In genomic region chr11:77084581-77085191, GRCh38 we compare ENCODE assay signal across 20 cellular contexts. TPM values are rescaled to one million over a fixed set of nuclear protein-coding genes. Genes with fewer than 3 reads are reported as not detected.
DNase-seq lines count a peak whose midpoint lies in the region; ATAC-seq, FAIRE-seq and TF ChIP-seq lines count a peak whose summit lies in the region.
"Had no signal": no experiment of that assay in that cellular context is flagged by ENCODE, and none has a peak within 500 bp of the region (broad histone marks: within the 10 kb centered on the region; RNA-seq: fewer than 3 reads in every experiment).

No MANE protein-coding gene starts in this region.

- CTCF ChIA-PET in HepG2 (lab: Yijun Ruan, JAX; ENCODE audit: low intra/inter-chr PET ratio, low total read pairs), result no interaction called here

- H3K36me3 ChIP-seq in Peyer's patch (peaks cover 0 to 10% (median 0%) of the 10 kb centered on the region in 3 donors), HepG2 (replicated peaks in 1 of 2; ENCODE audit: control insufficient read depth in 1 of 2, insufficient read depth in 2 of 2, low read length in 2 of 2) (no peaks in the 10 kb centered on the region), sigmoid colon (peaks cover 0 to 14% (median 0%) of the 10 kb centered on the region in 4 donors), mesenchymal stem cell (ENCODE audit: control insufficient read depth in 1 of 2, insufficient read depth in 2 of 2, low read depth in 1 of 2, low read length in 2 of 2) (peaks cover 32 to 62% of the 10 kb centered on the region in 2 experiments)

- H3K9me3 Mint-ChIP-seq in CD14-positive monocyte, result no peaks in the 10 kb centered on the region
- H3K9me3 Mint-ChIP-seq: activated naive CD4-positive, alpha-beta T cell treated with anti-CD3 and anti-CD28 coated beads, Interleukin-2, amount 50 U/mL, for 72 hours; nephron had no signal

- peaks cover 30% of the 10 kb centered on the region for H3K79me1 ChIP-seq in mesenchymal stem cell (replicated peaks; ENCODE audit: low read length, poor library complexity, severe bottlenecking)

- H3K27ac Mint-ChIP-seq in CD14-positive monocyte, result no peak overlapping the region
- H3K27ac Mint-ChIP-seq: nephron had no signal

- no peak overlapping the region for H3K14ac ChIP-seq in mesenchymal stem cell (ENCODE audit: low read length in 2 of 2)

- H3K23ac ChIP-seq in mesenchymal stem cell (ENCODE audit: low read length in 2 of 2), result no peak overlapping the region

- no peak overlapping the region for H3K4ac ChIP-seq in mesenchymal stem cell (ENCODE audit: low read depth in 1 of 2, low read length in 2 of 2)

- intact Hi-C loops in CD14-positive monocyte (cut with micrococcal nuclease), result loop anchor here in 1 of 2 donors (10.0 kb wide), 1 partner anchor 360 kb away; no protein-coding TSS in a partner anchor
- intact Hi-C loops in HepG2 (cut with micrococcal nuclease; ENCODE audit: unreplicated experiment), result no loop called here
- intact Hi-C loops in sigmoid colon (cut with DNase I), result no loop called here

- peak overlapping the region in 2 of 4 donors; percentile 98 to 99 for H3K27ac ChIP-seq in Peyer's patch
- no peak overlapping the region for H3K27ac ChIP-seq in HepG2 (ENCODE audit: extremely low read length, insufficient read depth, low read length)
- no peak overlapping the region for H3K27ac ChIP-seq in sigmoid colon
- no peak overlapping the region for H3K27ac ChIP-seq in mesenchymal stem cell (ENCODE audit: low read length, poor library complexity, severe bottlenecking)

- no peak for TF ChIP-seq RAD21 in HepG2 (CRISPR knock-in tag; IDR thresholded peaks at IDR 0.05)

- TF ChIP-seq CTCF in CD14-positive monocyte (IDR thresholded peaks at IDR 0.05), result no peak
- no peak for TF ChIP-seq CTCF in Peyer's patch (IDR thresholded peaks at IDR 0.05)
- TF ChIP-seq CTCF in HepG2 (CRISPR knock-in tag; IDR thresholded peaks at IDR 0.05), result no peak
- TF ChIP-seq CTCF in sigmoid colon (IDR thresholded peaks at IDR 0.05), result no peak

- H2BK12ac ChIP-seq in mesenchymal stem cell (ENCODE audit: low read length in 2 of 2), result no peak overlapping the region

- H3K9me3 ChIP-seq in Peyer's patch (no peaks in the 10 kb centered on the region), HepG2 (ENCODE audit: low read length) (no peaks in the 10 kb centered on the region), sigmoid colon (no peaks in the 10 kb centered on the region), mesenchymal stem cell (ENCODE audit: control insufficient read depth, low read length) (no peaks in the 10 kb centered on the region)

- peaks cover 0 to 6% (median under 1%) of the 10 kb centered on the region in 3 donors for H3K27me3 Mint-ChIP-seq in CD14-positive monocyte (ENCODE audit: low read depth in 3 of 3)

- BruUV-seq in HepG2 (replicated peaks; lab: Mats Ljungman, UMichigan), result no TSS peak

- POLR2A ChIA-PET in HepG2 (lab: Yijun Ruan, JAX), result no interaction called here

- H3K4me2 ChIP-seq in HepG2 (ENCODE audit: low read depth, low read length) (no peak overlapping the region), mesenchymal stem cell (ENCODE audit: low read length, poor library complexity, severe bottlenecking) (no peak overlapping the region)

- no peaks in the 10 kb centered on the region for H3K79me2 ChIP-seq in HepG2 (ENCODE audit: insufficient read depth, low read length)

- H4K91ac ChIP-seq in mesenchymal stem cell (ENCODE audit: low read length), result no peak overlapping the region

- TF ChIP-seq POLR2A in Peyer's patch (IDR thresholded peaks at IDR 0.05), result no peak
- TF ChIP-seq POLR2A in HepG2 (IDR thresholded peaks at IDR 0.05; ENCODE audit: insufficient read depth in 1 of 2, low read depth in 2 of 2, low read length in 2 of 2), result no peak
- TF ChIP-seq POLR2A in sigmoid colon (IDR thresholded peaks at IDR 0.05), result no peak

- WGBS in HepG2 (ENCODE audit: low lambda C conversion rate), result 73% methylated on average over 21 of the region's 25 CpGs
- 80 to 91% methylated on average over 25 of the region's 25 CpGs for WGBS in sigmoid colon, 2 donors
- 97% methylated on average over 25 of the region's 25 CpGs for WGBS in mesenchymal stem cell

- no peak overlapping the region for H3K9ac ChIP-seq in HepG2 (ENCODE audit: insufficient read depth, low read depth, low read length)
- H3K9ac ChIP-seq in mesenchymal stem cell (ENCODE audit: low read length), result no peak overlapping the region

- TF ChIP-seq EP300 in HepG2 (IDR thresholded peaks at IDR 0.05; ENCODE audit: low read depth in 2 of 2, low read length in 2 of 2), result no peak
- no peak for TF ChIP-seq EP300 in HepG2 (CRISPR knock-in tag; IDR thresholded peaks at IDR 0.05; ENCODE audit: borderline replicate concordance)
- no peak for TF ChIP-seq EP300 in sigmoid colon (IDR thresholded peaks at IDR 0.05)

- H2BK15ac ChIP-seq in mesenchymal stem cell (ENCODE audit: low read depth, poor library complexity, severe bottlenecking), result no peak overlapping the region

- no peak for FAIRE-seq in HepG2 (lab: Jason Lieb, UNC)

- H3K27me3 ChIP-seq in Peyer's patch (no peaks in the 10 kb centered on the region), HepG2 (ENCODE audit: control insufficient read depth in 1 of 2, insufficient read depth in 2 of 2, low read length in 2 of 2) (peaks cover 5 to 8% of the 10 kb centered on the region in 2 experiments; a peak in 2 of 5 replicates), sigmoid colon (no peaks in the 10 kb centered on the region), mesenchymal stem cell (ENCODE audit: control insufficient read depth in 1 of 2, insufficient read depth in 1 of 2, low read length in 2 of 2) (no peaks in the 10 kb centered on the region)

- no peak overlapping the region for H2BK120ac ChIP-seq in mesenchymal stem cell (ENCODE audit: low read depth, low read length)

- no peak for ATAC-seq in HepG2
- ATAC-seq in HG03159 (IDR thresholded peaks at IDR 0.05; ENCODE audit: unreplicated experiment), result no peak
- ATAC-seq: activated naive CD4-positive, alpha-beta T cell treated with anti-CD3 and anti-CD28 coated beads, Interleukin-2, amount 50 U/mL, for 72 hours; HCT116 had no signal

- no peak overlapping the region for H3K18ac ChIP-seq in mesenchymal stem cell (ENCODE audit: low read depth in 1 of 2, low read length in 2 of 2)

- in situ Hi-C loops in HepG2 (cut with HindIII; ENCODE audit: extremely low pct_ligation_motif_present, low pct_unique_long_range_greater_than_20kb) (no loop called here), ACHN (cut with HindIII; ENCODE audit: low pct_ligation_motif_present, low pct_unique_long_range_greater_than_20kb, low sequenced_read_pairs) (no loop called here)

- peak; percentile 40 for DNase-seq in CD14-positive monocyte (ENCODE audit: low spot score)
- peak in 2 of 3 donors; percentile 41 to 49 for DNase-seq in Peyer's patch
- DNase-seq in HepG2 (ENCODE audit: low spot score), result no peak
- DNase-seq in sigmoid colon, result peak; percentile 60
- DNase-seq in ACHN, result no peak
- no peak for DNase-seq in mesenchymal stem cell
- DNase-seq: activated CD8-positive, alpha-beta memory T cell treated with anti-CD3 and anti-CD28 coated beads, Interleukin-2, amount 50 U/mL, for 48 hours; C1 segment of cervical spinal cord; DMS53; NCI-H1436 treated with DMSO at 0.1 percent for 48 hours; NCI-H345; retina; SIG-M5; stimulated activated CD4-positive, alpha-beta T cell treated with anti-CD3 and anti-CD28 coated beads, Interleukin-1b, Interleukin-23, amount 100 ng/mL, for 48 hours had no signal

- H4K8ac ChIP-seq in mesenchymal stem cell (ENCODE audit: low read length), result no peak overlapping the region

- H3K4me3 ChIP-seq in Peyer's patch (no peak overlapping the region), HepG2 (replicated peaks in 1 of 3; ENCODE audit: insufficient read depth in 1 of 3, low read depth in 2 of 3, low read length in 3 of 3) (no peak overlapping the region), sigmoid colon (no peak overlapping the region), mesenchymal stem cell (ENCODE audit: insufficient read depth in 1 of 2, low read depth in 1 of 2, low read length in 2 of 2) (no peak overlapping the region)

- H3K4me1 ChIP-seq in Peyer's patch, result peaks cover 0 to 84% (median 22%) of the 10 kb centered on the region in 4 donors
- H3K4me1 ChIP-seq in HepG2 (ENCODE audit: insufficient read depth, low read length), result peaks cover 58% of the 10 kb centered on the region
- peaks cover 0 to 25% (median 14%) of the 10 kb centered on the region in 4 donors for H3K4me1 ChIP-seq in sigmoid colon
- peaks cover 14% of the 10 kb centered on the region for H3K4me1 ChIP-seq in mesenchymal stem cell (ENCODE audit: control insufficient read depth, insufficient read depth, low read depth, low read length)

- H3K4me3 Mint-ChIP-seq in CD14-positive monocyte, result no peak overlapping the region
- H3K4me3 Mint-ChIP-seq: nephron had no signal

- no peaks in the 10 kb centered on the region for H3K36me3 Mint-ChIP-seq in CD14-positive monocyte
- H3K36me3 Mint-ChIP-seq: activated naive CD4-positive, alpha-beta T cell treated with anti-CD3 and anti-CD28 coated beads, Interleukin-2, amount 50 U/mL, for 72 hours had no signal

- no peaks in the 10 kb centered on the region for H4K20me1 ChIP-seq in HepG2 (ENCODE audit: insufficient read depth, low read length)

- H2BK5ac ChIP-seq in mesenchymal stem cell (ENCODE audit: low read depth, low read length, poor library complexity, severe bottlenecking), result no peak overlapping the region

- no peak overlapping the region for H2AK5ac ChIP-seq in mesenchymal stem cell (ENCODE audit: low read length, severe bottlenecking)

- no peak overlapping the region for H2AFZ ChIP-seq in HepG2 (ENCODE audit: low read length)
- no peak overlapping the region for H2AFZ ChIP-seq in mesenchymal stem cell (ENCODE audit: low read depth, low read length)

- peaks cover 18% of the 10 kb centered on the region for H3K4me1 Mint-ChIP-seq in CD14-positive monocyte

RNA-seq across cellular contexts. Expression of gene CAPN5, which starts 17.9 kb away (rescaled TPM):
- polyA plus RNA-seq in CD14-positive monocyte (under 1 TPM; 0.28 to 0.62 TPM), HepG2 (2011; rRNA removed) (1.2 and 2.1 TPM in 2 replicates), sigmoid colon (100 to 1,000 TPM in 1 of 3 donors, 10 to 100 TPM in 2; 89.5 to 110 (median 90.8) TPM)
- total RNA-seq in Peyer's patch (100 to 1,000 TPM in 3 of 4 donors, 10 to 100 TPM in 1; 75.9 to 203 (median 162) TPM), HepG2 (2016; rRNA removed; fragmentation: Illumina TruSeq; extraction: Trizol) (0.22 and 0.27 TPM in 2 replicates), sigmoid colon (10 to 100 TPM in 1 of 4 donors, 1 to 10 TPM in 3; 4.1 to 12.5 (median 6.7) TPM)
- 0.09 TPM in 1 of 2 replicates, not detected in the other for total RNA-seq in HepG2 (2016; cell fraction: cytosol; rRNA removed; fragmentation: Illumina TruSeq; extraction: Trizol; ENCODE audit: low read depth)
- 0.27 and 0.28 TPM in 2 replicates for total RNA-seq in HepG2 (2016; cell fraction: insoluble cytoplasmic fraction; rRNA removed; fragmentation: Illumina TruSeq; extraction: Trizol)
- total RNA-seq in HepG2 (2016; cell fraction: membrane; rRNA removed; fragmentation: Illumina TruSeq; extraction: Trizol), result 0.28 and 0.34 TPM in 2 replicates
- total RNA-seq in HepG2 (2016; cell fraction: nucleus; rRNA removed; fragmentation: Illumina TruSeq; extraction: Trizol), result 0.66 and 0.75 TPM in 2 replicates
- polyA plus RNA-seq in HepG2 (2011; cell fraction: cytosol; rRNA removed), result 0.95 and 1.0 TPM in 2 replicates
- polyA plus RNA-seq in HepG2 (2011; cell fraction: nucleus; rRNA removed), result 3.7 and 6.7 TPM in 2 replicates
- polyA plus RNA-seq in HepG2 (2012), result 0.94 and 2.0 TPM in 2 replicates
- polyA plus RNA-seq in HepG2 (2016; cell fraction: cytosol; fragmentation: Illumina TruSeq; extraction: Trizol; ENCODE audit: low read depth), result 0.19 and 0.23 TPM in 2 replicates
- polyA plus RNA-seq in HepG2 (2016; cell fraction: insoluble cytoplasmic fraction; fragmentation: Illumina TruSeq; extraction: Trizol; ENCODE audit: low read depth), result 0.93 and 1.1 TPM in 2 replicates
- 0.37 and 0.48 TPM in 2 replicates for polyA plus RNA-seq in HepG2 (2016; cell fraction: membrane; fragmentation: Illumina TruSeq; extraction: Trizol; ENCODE audit: low read depth)
- polyA plus RNA-seq in HepG2 (2016; cell fraction: nucleus; fragmentation: Illumina TruSeq; extraction: Trizol; ENCODE audit: insufficient read depth, low read depth), result 0.68 and 0.85 TPM in 2 replicates
- 0.49 and 2.0 TPM in 2 replicates for polyA minus RNA-seq in HepG2 (2011; rRNA and poly(A)+ RNA removed; ENCODE audit: low replicate concordance)
- 0.88 and 0.99 TPM in 2 replicates for polyA minus RNA-seq in HepG2 (2011; cell fraction: cytosol; rRNA and poly(A)+ RNA removed)
- 1.0 and 1.7 TPM in 2 replicates for polyA minus RNA-seq in HepG2 (2011; cell fraction: nucleus; rRNA and poly(A)+ RNA removed)
- polyA plus RNA-seq in mesenchymal stem cell (2013, experiment 1 of 2), result 26.0 TPM
- 25.0 TPM for polyA plus RNA-seq in mesenchymal stem cell (2013, experiment 2 of 2)

RNA-seq across cellular contexts. Expression of gene OMP, which starts 18.0 kb away (rescaled TPM):
- polyA plus RNA-seq in CD14-positive monocyte, result not detected
- 10 to 100 TPM; 11.2 to 44.3 (median 21.3) TPM for total RNA-seq in Peyer's patch
- not detected in 2 replicates for total RNA-seq in HepG2 (2016; rRNA removed; fragmentation: Illumina TruSeq; extraction: Trizol)
- total RNA-seq in HepG2 (2016; cell fraction: cytosol; rRNA removed; fragmentation: Illumina TruSeq; extraction: Trizol; ENCODE audit: low read depth), result not detected in 2 replicates
- not detected in 2 replicates for total RNA-seq in HepG2 (2016; cell fraction: insoluble cytoplasmic fraction; rRNA removed; fragmentation: Illumina TruSeq; extraction: Trizol)
- total RNA-seq in HepG2 (2016; cell fraction: membrane; rRNA removed; fragmentation: Illumina TruSeq; extraction: Trizol), result not detected in 2 replicates
- not detected in 2 replicates for total RNA-seq in HepG2 (2016; cell fraction: nucleus; rRNA removed; fragmentation: Illumina TruSeq; extraction: Trizol)
- not detected in 2 replicates for polyA plus RNA-seq in HepG2 (2011; rRNA removed)
- polyA plus RNA-seq in HepG2 (2011; cell fraction: cytosol; rRNA removed), result not detected in 2 replicates
- 1.9 TPM in 1 of 2 replicates, not detected in the other for polyA plus RNA-seq in HepG2 (2011; cell fraction: nucleus; rRNA removed)
- not detected in 2 replicates for polyA plus RNA-seq in HepG2 (2012)
- not detected in 2 replicates for polyA plus RNA-seq in HepG2 (2016; cell fraction: cytosol; fragmentation: Illumina TruSeq; extraction: Trizol; ENCODE audit: low read depth)
- polyA plus RNA-seq in HepG2 (2016; cell fraction: insoluble cytoplasmic fraction; fragmentation: Illumina TruSeq; extraction: Trizol; ENCODE audit: low read depth), result not detected in 2 replicates
- not detected in 2 replicates for polyA plus RNA-seq in HepG2 (2016; cell fraction: membrane; fragmentation: Illumina TruSeq; extraction: Trizol; ENCODE audit: low read depth)
- polyA plus RNA-seq in HepG2 (2016; cell fraction: nucleus; fragmentation: Illumina TruSeq; extraction: Trizol; ENCODE audit: insufficient read depth, low read depth), result not detected in 2 replicates
- not detected in 2 replicates for polyA minus RNA-seq in HepG2 (2011; rRNA and poly(A)+ RNA removed; ENCODE audit: low replicate concordance)
- polyA minus RNA-seq in HepG2 (2011; cell fraction: cytosol; rRNA and poly(A)+ RNA removed), result not detected in 2 replicates
- not detected in 2 replicates for polyA minus RNA-seq in HepG2 (2011; cell fraction: nucleus; rRNA and poly(A)+ RNA removed)
- 1 to 10 TPM in 1 of 4 donors, not detected in 3; 1.4 TPM for total RNA-seq in sigmoid colon
- 1 to 10 TPM in 1 of 3 donors, not detected in 2; 4.5 TPM for polyA plus RNA-seq in sigmoid colon
- polyA plus RNA-seq in mesenchymal stem cell (2013, experiment 1 of 2), result 0.19 TPM
- polyA plus RNA-seq in mesenchymal stem cell (2013, experiment 2 of 2), result not detected
- total RNA-seq: activated naive CD4-positive, alpha-beta T cell treated with anti-CD3 and anti-CD28 coated beads, Interleukin-2, amount 50 U/mL, for 72 hours; lower leg skin had no signal

RNA-seq across cellular contexts. Expression of gene MYO7A, which starts 43.4 kb away (rescaled TPM):
- polyA plus RNA-seq in CD14-positive monocyte (1 to 10 TPM; 3.5 to 3.6 TPM), HepG2 (2011; rRNA removed) (8.1 and 10.0 TPM in 2 replicates), sigmoid colon (1 to 10 TPM; 1.8 to 3.6 (median 2.1) TPM)
- total RNA-seq in Peyer's patch (10 to 100 TPM in 1 of 4 donors, 1 to 10 TPM in 3; 6.1 to 15.7 (median 7.1) TPM), HepG2 (2016; rRNA removed; fragmentation: Illumina TruSeq; extraction: Trizol) (3.6 and 7.5 TPM in 2 replicates), sigmoid colon (10 to 100 TPM in 2 of 4 donors, 1 to 10 TPM in 2; 7.7 to 12.8 (median 9.7) TPM)
- total RNA-seq in HepG2 (2016; cell fraction: cytosol; rRNA removed; fragmentation: Illumina TruSeq; extraction: Trizol; ENCODE audit: low read depth), result 2.3 and 3.1 TPM in 2 replicates
- 3.4 and 8.0 TPM in 2 replicates for total RNA-seq in HepG2 (2016; cell fraction: insoluble cytoplasmic fraction; rRNA removed; fragmentation: Illumina TruSeq; extraction: Trizol)
- 1.8 and 1.9 TPM in 2 replicates for total RNA-seq in HepG2 (2016; cell fraction: membrane; rRNA removed; fragmentation: Illumina TruSeq; extraction: Trizol)
- 10.5 and 15.0 TPM in 2 replicates for total RNA-seq in HepG2 (2016; cell fraction: nucleus; rRNA removed; fragmentation: Illumina TruSeq; extraction: Trizol)
- polyA plus RNA-seq in HepG2 (2011; cell fraction: cytosol; rRNA removed), result 3.1 and 3.5 TPM in 2 replicates
- polyA plus RNA-seq in HepG2 (2011; cell fraction: nucleus; rRNA removed), result 71.3 and 112 TPM in 2 replicates
- 5.5 and 8.4 TPM in 2 replicates for polyA plus RNA-seq in HepG2 (2012)
- polyA plus RNA-seq in HepG2 (2016; cell fraction: cytosol; fragmentation: Illumina TruSeq; extraction: Trizol; ENCODE audit: low read depth), result 0.23 and 0.45 TPM in 2 replicates
- polyA plus RNA-seq in HepG2 (2016; cell fraction: insoluble cytoplasmic fraction; fragmentation: Illumina TruSeq; extraction: Trizol; ENCODE audit: low read depth), result 3.0 and 3.3 TPM in 2 replicates
- 0.84 and 0.94 TPM in 2 replicates for polyA plus RNA-seq in HepG2 (2016; cell fraction: membrane; fragmentation: Illumina TruSeq; extraction: Trizol; ENCODE audit: low read depth)
- 37.9 and 40.7 TPM in 2 replicates for polyA plus RNA-seq in HepG2 (2016; cell fraction: nucleus; fragmentation: Illumina TruSeq; extraction: Trizol; ENCODE audit: insufficient read depth, low read depth)
- 0.16 and 9.9 TPM in 2 replicates for polyA minus RNA-seq in HepG2 (2011; rRNA and poly(A)+ RNA removed; ENCODE audit: low replicate concordance)
- 3.9 and 4.2 TPM in 2 replicates for polyA minus RNA-seq in HepG2 (2011; cell fraction: cytosol; rRNA and poly(A)+ RNA removed)
- polyA minus RNA-seq in HepG2 (2011; cell fraction: nucleus; rRNA and poly(A)+ RNA removed), result 17.3 and 17.4 TPM in 2 replicates
- 0.04 TPM for polyA plus RNA-seq in mesenchymal stem cell (2013, experiment 1 of 2)
- 0.03 TPM for polyA plus RNA-seq in mesenchymal stem cell (2013, experiment 2 of 2)

RNA-seq across cellular contexts. Expression of gene B3GNT6, which starts 50.5 kb away (rescaled TPM):
- polyA plus RNA-seq in CD14-positive monocyte (not detected), HepG2 (2011; rRNA removed) (not detected in 2 replicates), sigmoid colon (10 to 100 TPM; 14.4 to 29.7 (median 19.0) TPM)
- total RNA-seq in Peyer's patch (10 to 100 TPM in 3 of 4 donors, 1 to 10 TPM in 1; 5.0 to 76.4 (median 26.2) TPM), HepG2 (2016; rRNA removed; fragmentation: Illumina TruSeq; extraction: Trizol) (not detected in 2 replicates), sigmoid colon (not detected)
- total RNA-seq in HepG2 (2016; cell fraction: cytosol; rRNA removed; fragmentation: Illumina TruSeq; extraction: Trizol; ENCODE audit: low read depth), result not detected in 2 replicates
- not detected in 2 replicates for total RNA-seq in HepG2 (2016; cell fraction: insoluble cytoplasmic fraction; rRNA removed; fragmentation: Illumina TruSeq; extraction: Trizol)
- total RNA-seq in HepG2 (2016; cell fraction: membrane; rRNA removed; fragmentation: Illumina TruSeq; extraction: Trizol), result not detected in 2 replicates
- total RNA-seq in HepG2 (2016; cell fraction: nucleus; rRNA removed; fragmentation: Illumina TruSeq; extraction: Trizol), result not detected in 2 replicates
- polyA plus RNA-seq in HepG2 (2011; cell fraction: cytosol; rRNA removed), result not detected in 2 replicates
- not detected in 2 replicates for polyA plus RNA-seq in HepG2 (2011; cell fraction: nucleus; rRNA removed)
- polyA plus RNA-seq in HepG2 (2012), result not detected in 2 replicates
- not detected in 2 replicates for polyA plus RNA-seq in HepG2 (2016; cell fraction: cytosol; fragmentation: Illumina TruSeq; extraction: Trizol; ENCODE audit: low read depth)
- polyA plus RNA-seq in HepG2 (2016; cell fraction: insoluble cytoplasmic fraction; fragmentation: Illumina TruSeq; extraction: Trizol; ENCODE audit: low read depth), result not detected in 2 replicates
- not detected in 2 replicates for polyA plus RNA-seq in HepG2 (2016; cell fraction: membrane; fragmentation: Illumina TruSeq; extraction: Trizol; ENCODE audit: low read depth)
- polyA plus RNA-seq in HepG2 (2016; cell fraction: nucleus; fragmentation: Illumina TruSeq; extraction: Trizol; ENCODE audit: insufficient read depth, low read depth), result not detected in 2 replicates
- not detected in 2 replicates for polyA minus RNA-seq in HepG2 (2011; rRNA and poly(A)+ RNA removed; ENCODE audit: low replicate concordance)
- polyA minus RNA-seq in HepG2 (2011; cell fraction: cytosol; rRNA and poly(A)+ RNA removed), result not detected in 2 replicates
- not detected in 2 replicates for polyA minus RNA-seq in HepG2 (2011; cell fraction: nucleus; rRNA and poly(A)+ RNA removed)
- polyA plus RNA-seq in mesenchymal stem cell (2013, experiment 1 of 2), result not detected
- not detected for polyA plus RNA-seq in mesenchymal stem cell (2013, experiment 2 of 2)
- total RNA-seq: activated naive CD4-positive, alpha-beta T cell treated with anti-CD3 and anti-CD28 coated beads, Interleukin-2, amount 50 U/mL, for 72 hours; HT1080 had no signal

Comparison
In these comparisons a context has a peak if more than half of its experiments do, and no peak if none do; other contexts are left out.
1. DNase-seq: peak in CD14-positive monocyte (single experiment), Peyer's patch (2 of 3) and sigmoid colon (single experiment); none in HepG2 (single experiment), ACHN (single experiment) and mesenchymal stem cell (single experiment).
2. RNA of gene CAPN5, which starts 17.9 kb away (total RNA-seq): 75.9 to 203 TPM in Peyer's patch; 4.1 to 12.5 TPM in sigmoid colon and 0.09 to 0.75 TPM in HepG2; every median in the first group is over 4 times any median in the second.
3. RNA of gene OMP, which starts 18.0 kb away (total RNA-seq): 11.2 to 44.3 TPM in Peyer's patch; not detected in HepG2 and 1.4 TPM in sigmoid colon; every median in the first group is over 4 times any median in the second.